8 cellular contexts compared by ENCODE assay signal in genomic region chr3:129233538-129233937, GRCh38. TPM values are rescaled to one million over a fixed set of nuclear protein-coding genes. Genes with fewer than 3 reads are reported as not detected.
DNase-seq lines count a peak whose midpoint lies in the region; ATAC-seq lines count a peak whose summit lies in the region.

No MANE protein-coding gene starts in this region.

- ATAC-seq in GM18519 (IDR thresholded peaks at IDR 0.05; ENCODE audit: low FRiP score, unreplicated experiment) (peak; percentile 67), HG02642 (IDR thresholded peaks at IDR 0.05; ENCODE audit: poor library complexity, unreplicated experiment) (peak; percentile 89), left colon (peak; percentile 3)

- intact Hi-C loops in left colon (cut with DNase I, micrococcal nuclease): no loop called here

- DNase-seq in NOMO-1 treated with DMSO at 0.1 percent for 48 hours (lab: John Stamatoyannopoulos, UW; ENCODE audit: unreplicated experiment) (peak; percentile 100), left colon (peak; percentile 33 to 59), NCI-H1694 treated with DMSO at 0.1 percent for 48 hours (lab: John Stamatoyannopoulos, UW) (no peak), inferior parietal cortex (ENCODE audit: extremely low spot score) (no peak)
- no peak for DNase-seq in stimulated activated CD4-positive, alpha-beta T cell treated with anti-CD3 and anti-CD28 coated beads, Interleukin-12 subunit alpha, Interleukin-12 subunit beta, amount 100 ng/mL, for 4 hours
- DNase-seq in stimulated activated CD4-positive, alpha-beta T cell treated with anti-CD3 and anti-CD28 coated beads, Interleukin-2, amount 100 ng/mL, for 24 hours: no peak

RNA-seq across cellular contexts. Expression of gene COPG1, which starts 15.9 kb away (rescaled TPM):
- total RNA-seq in left colon: 100 to 1,000 TPM; 240 to 307 TPM

RNA-seq across cellular contexts. Expression of gene HMCES, which starts 45.1 kb away (rescaled TPM):
- total RNA-seq in left colon: 10 to 100 TPM; 42.3 to 44.2 TPM

RNA-seq across cellular contexts. Expression of gene CNBP, which starts 49.8 kb away (rescaled TPM):
- 100 to 1,000 TPM; 205 to 247 TPM for total RNA-seq in left colon

Comparison
In these comparisons a context has a peak if more than half of its experiments do, and no peak if none do; other contexts are left out.
1. ATAC-seq: peak in every context shown above with its lines; median percentile 89 in HG02642; 67 in GM18519; 3 in left colon.
2. DNase-seq: peak in NOMO-1 treated with DMSO at 0.1 percent for 48 hours (single experiment) and left colon (2 of 2); none in stimulated activated CD4-positive, alpha-beta T cell treated with anti-CD3 and anti-CD28 coated beads, Interleukin-12 subunit alpha, Interleukin-12 subunit beta, amount 100 ng/mL, for 4 hours (single experiment), NCI-H1694 treated with DMSO at 0.1 percent for 48 hours (single experiment), inferior parietal cortex (single experiment) and stimulated activated CD4-positive, alpha-beta T cell treated with anti-CD3 and anti-CD28 coated beads, Interleukin-2, amount 100 ng/mL, for 24 hours (0 of 2).